ENCODE assay signal across 27 cellular contexts in the genomic region with DNA sequence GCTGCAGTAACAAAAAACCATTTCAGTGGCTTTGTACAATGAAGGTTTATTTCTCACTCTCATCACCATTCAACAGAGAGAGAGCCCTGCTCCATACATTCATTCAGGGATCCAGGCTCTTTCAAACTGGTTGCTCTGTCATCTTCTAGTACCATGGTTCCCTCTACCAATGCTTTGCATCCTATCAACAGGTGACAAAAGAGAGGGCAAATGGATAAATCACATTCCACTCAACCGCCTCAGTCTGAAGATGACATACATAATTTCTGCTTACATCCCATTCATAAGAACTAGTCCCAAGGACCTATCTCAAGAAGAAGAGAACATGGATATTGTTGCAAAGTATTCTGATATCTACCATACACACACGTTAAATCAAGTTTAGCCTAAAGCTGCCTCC. TPM values are rescaled to one million over a fixed set of nuclear protein-coding genes. Genes with fewer than 3 reads are reported as not detected.
"Had no signal": no experiment of that assay in that cellular context is flagged by ENCODE, and none has a peak within 500 bp of the region (broad histone marks: within the 10 kb centered on the region; RNA-seq: fewer than 3 reads in every experiment).

No MANE protein-coding gene starts in this region.

- H3K36me3 ChIP-seq: MG63, SJSA1 had no signal

- H3K9me3 ChIP-seq: SJSA1, SK-N-SH had no signal

- H3K4me3 ChIP-seq: K562, MG63, SJSA1 had no signal

- DNase-seq: MG63, NCI-H1092, NCI-H1105 treated with DMSO at 0.1 percent for 48 hours, NCI-H1417 treated with DMSO at 0.1 percent for 48 hours, NCI-H146, NCI-H1694 treated with DMSO at 0.1 percent for 48 hours, NCI-H1930, NCI-H2081, NCI-H2107, NCI-H2227 treated with DMSO at 0.1 percent for 48 hours, NCI-H446, NCI-H510A, NCI-H524 treated with DMSO at 0.1 percent for 48 hours, NCI-H69, NCI-H774, Right ventricle myocardium superior, RPMI8226, SIG-M5, SK-N-SH, SW 1271, T-cell had no signal

- H3K36me3 Mint-ChIP-seq: IgD-negative memory B cell, T-cell had no signal

- H3K9me3 Mint-ChIP-seq: IgD-negative memory B cell had no signal

- H3K27me3 ChIP-seq: MG63, SJSA1 had no signal

- H3K4me2 ChIP-seq: KMS-11, SK-N-SH had no signal

- H3K9ac ChIP-seq: KMS-11, SK-N-SH had no signal

- H3K27ac Mint-ChIP-seq: T-cell had no signal

- H3K27me3 Mint-ChIP-seq: IgD-negative memory B cell had no signal

- H3K27ac ChIP-seq: HL-60, KMS-11, SJSA1 had no signal

- ATAC-seq: K562, T-cell had no signal

RNA-seq across cellular contexts. Expression of a gene that starts 51.6 kb away (rescaled TPM):
- total RNA-seq: K562, LHCN-M2, Right ventricle myocardium superior, SJSA1, T-cell had no signal
- polyA plus RNA-seq: IgD-negative memory B cell, K562, SK-N-SH had no signal
